Comparison of ENCODE assay signal across 12 cellular contexts in genomic region chr11:83682645-83682973, GRCh38.
DNase-seq lines count a peak whose midpoint lies in the region; ATAC-seq and TF ChIP-seq lines count a peak whose summit lies in the region.
"Had no signal": no experiment of that assay in that cellular context is flagged by ENCODE, and none has a peak within 500 bp of the region (broad histone marks: within the 10 kb centered on the region; RNA-seq: fewer than 3 reads in every experiment).

No MANE protein-coding gene starts in this region.

- ATAC-seq in GM19397 (IDR thresholded peaks at IDR 0.05; ENCODE audit: unreplicated experiment) (peak; percentile 93), HG02885 (IDR thresholded peaks at IDR 0.05; ENCODE audit: poor library complexity, unreplicated experiment) (peak; percentile 95), SK-N-SH treated with all-trans-retinoic acid at 6 μM for 48 hours (no peak)
- ATAC-seq in natural killer cell treated with Interleukin-12 subunit alpha and Interleukin-12 subunit beta and Interleukin-15 and Interleukin-18, amount 100 ng/mL, for 72 hours, result no peak

- no peaks in the 10 kb centered on the region for H3K4me1 Mint-ChIP-seq in natural killer cell treated with Interleukin-12 subunit alpha and Interleukin-12 subunit beta and Interleukin-15 and Interleukin-18, amount 100 ng/mL, for 72 hours (ENCODE audit: low read depth in 2 of 2)

- no peaks in the 10 kb centered on the region for H3K36me3 Mint-ChIP-seq in natural killer cell treated with Interleukin-12 subunit alpha and Interleukin-12 subunit beta and Interleukin-15 and Interleukin-18, amount 100 ng/mL, for 72 hours

- peaks cover 9% of the 10 kb centered on the region for H3K9me3 Mint-ChIP-seq in natural killer cell treated with Interleukin-12 subunit alpha and Interleukin-12 subunit beta and Interleukin-15 and Interleukin-18, amount 100 ng/mL, for 72 hours
- H3K9me3 Mint-ChIP-seq: activated T-helper 1 cell treated with anti-CD3 and anti-CD28 coated beads, Interleukin-12 subunit alpha, Interleukin-12 subunit beta, Interleukin-2, Interleukin-4 antibody, amounts not matched to agents 30 ng/mL and 10 ng/mL and 1 ng/mL, durations not matched to agents 14 hours and 24 hours and 36 hours had no signal

- H3K27me3 Mint-ChIP-seq in natural killer cell treated with Interleukin-12 subunit alpha and Interleukin-12 subunit beta and Interleukin-15 and Interleukin-18, amount 100 ng/mL, for 72 hours, result no peaks in the 10 kb centered on the region

- H3K4me3 Mint-ChIP-seq in natural killer cell treated with Interleukin-12 subunit alpha and Interleukin-12 subunit beta and Interleukin-15 and Interleukin-18, amount 100 ng/mL, for 72 hours, result no peak overlapping the region
- H3K4me3 Mint-ChIP-seq: activated T-helper 1 cell treated with anti-CD3 and anti-CD28 coated beads, Interleukin-12 subunit alpha, Interleukin-12 subunit beta, Interleukin-2, Interleukin-4 antibody, amounts not matched to agents 30 ng/mL and 10 ng/mL and 1 ng/mL, durations not matched to agents 14 hours and 24 hours and 36 hours had no signal

- no peak for TF ChIP-seq CTCF in GM10266 (IDR thresholded peaks at IDR 0.05; ENCODE audit: control insufficient read depth, insufficient read depth, low read depth, missing control alignments)

- H3K27ac Mint-ChIP-seq in natural killer cell treated with Interleukin-12 subunit alpha and Interleukin-12 subunit beta and Interleukin-15 and Interleukin-18, amount 100 ng/mL, for 72 hours, result no peak overlapping the region
- H3K27ac Mint-ChIP-seq: activated T-helper 1 cell treated with anti-CD3 and anti-CD28 coated beads, Interleukin-12 subunit alpha, Interleukin-12 subunit beta, Interleukin-2, Interleukin-4 antibody, amounts not matched to agents 30 ng/mL and 10 ng/mL and 1 ng/mL, durations not matched to agents 14 hours and 24 hours and 36 hours had no signal

- DNase-seq in GM10266 (ENCODE audit: extremely low spot score) (peak; percentile 12), NAMALWA (ENCODE audit: low spot score) (peak; percentile 48), NCI-H1694 treated with DMSO at 0.1 percent for 48 hours (lab: John Stamatoyannopoulos, UW) (no peak), retina (no peak)
- no peak for DNase-seq in natural killer cell treated with Interleukin-12 subunit alpha and Interleukin-12 subunit beta and Interleukin-15 and Interleukin-18, amount 100 ng/mL, for 72 hours (ENCODE audit: low spot score)
- DNase-seq: colonic mucosa, IMR-90, T1000 had no signal

TF ChIP-seq in SK-N-SH treated with all-trans-retinoic acid at 6 μM for 48 hours, 23 proteins besides CTCF, POLR2A, EP300 and RAD21:
- TF ChIP-seq ZFP30 (CRISPR knock-in tag; IDR thresholded peaks at IDR 0.05), result no peak
- no peak for TF ChIP-seq BACH2 (CRISPR knock-in tag; IDR thresholded peaks at IDR 0.05; ENCODE audit: borderline replicate concordance)
- no peak for TF ChIP-seq ARNTL (CRISPR knock-in tag; IDR thresholded peaks at IDR 0.05; ENCODE audit: borderline replicate concordance, low read depth)
- TF ChIP-seq GLIS3 (CRISPR knock-in tag; IDR thresholded peaks at IDR 0.05), result no peak
- TF ChIP-seq SNAI2 (CRISPR knock-in tag; IDR thresholded peaks at IDR 0.05), result no peak
- TF ChIP-seq TCF4 (CRISPR knock-in tag; IDR thresholded peaks at IDR 0.05; ENCODE audit: borderline replicate concordance), result no peak
- no peak for TF ChIP-seq ZC3H10 (CRISPR knock-in tag; IDR thresholded peaks at IDR 0.05)

Comparison
In these comparisons a context has a peak if more than half of its experiments do, and no peak if none do; other contexts are left out.
1. DNase-seq: peak in GM10266 (single experiment) and NAMALWA (single experiment); none in NCI-H1694 treated with DMSO at 0.1 percent for 48 hours (single experiment), natural killer cell treated with Interleukin-12 subunit alpha and Interleukin-12 subunit beta and Interleukin-15 and Interleukin-18, amount 100 ng/mL, for 72 hours (single experiment) and retina (single experiment).
2. ATAC-seq: peak in GM19397 (single experiment) and HG02885 (single experiment); none in SK-N-SH treated with all-trans-retinoic acid at 6 μM for 48 hours (single experiment) and natural killer cell treated with Interleukin-12 subunit alpha and Interleukin-12 subunit beta and Interleukin-15 and Interleukin-18, amount 100 ng/mL, for 72 hours (0 of 2).